18 cellular contexts compared by ENCODE assay signal in genomic region chr21:36807421-36808004, GRCh38.
DNase-seq lines count a peak whose midpoint lies in the region; TF ChIP-seq lines count a peak whose summit lies in the region.
"Had no signal": no experiment of that assay in that cellular context is flagged by ENCODE, and none has a peak within 500 bp of the region (broad histone marks: within the 10 kb centered on the region; RNA-seq: fewer than 3 reads in every experiment).

No MANE protein-coding gene starts in this region.

- no peak overlapping the region for H3K4me3 ChIP-seq in kidney epithelial cell (ENCODE audit: low read depth, low read length)
- H3K4me3 ChIP-seq: BLaER1 had no signal

- in situ Hi-C loops in Caki2 (cut with HindIII; ENCODE audit: low pct_unique_long_range_greater_than_20kb, low sequenced_read_pairs) (no loop called here), GM13977 (cut with MboI; ENCODE audit: low pct_unique_long_range_greater_than_20kb, low sequenced_read_pairs, unreplicated experiment) (no loop called here)

- no peak for TF ChIP-seq CTCF in kidney epithelial cell (IDR thresholded peaks at IDR 0.05; ENCODE audit: insufficient read depth, low read length, poor library complexity, severe bottlenecking)
- TF ChIP-seq CTCF in GM13977 (IDR thresholded peaks at IDR 0.05; ENCODE audit: extremely low read depth, insufficient read depth, missing control alignments), result no peak

- no peaks in the 10 kb centered on the region for H3K36me3 ChIP-seq in kidney epithelial cell (ENCODE audit: control insufficient read depth, insufficient read depth, low read length)
- H3K36me3 ChIP-seq: BLaER1 had no signal

- H3K27me3 ChIP-seq in kidney epithelial cell (ENCODE audit: control insufficient read depth, insufficient read depth, low read length), result no peaks in the 10 kb centered on the region
- H3K27me3 ChIP-seq: BLaER1 had no signal

- DNase-seq in Caki2 (ENCODE audit: low read depth) (peak; percentile 69), amniotic epithelial cell (ENCODE audit: low read depth) (peak; percentile 8), kidney epithelial cell (ENCODE audit: low read depth) (peak; percentile 56), myocyte (ENCODE audit: low read depth) (peak; percentile 21), NCI-H2171 (lab: John Stamatoyannopoulos, UW) (no peak), GM13977 (ENCODE audit: low spot score) (no peak), 8988T (no peak), SW 1271 (lab: John Stamatoyannopoulos, UW) (no peak)
- DNase-seq: Calu3; CD4-positive, alpha-beta memory T cell; GF-D8; NCI-H1417 treated with DMSO at 0.1 percent for 48 hours; NCI-H187 treated with DMSO at 0.1 percent for 48 hours; NCI-H226; NCI-H524; PC-3; SIG-M5 had no signal

Comparison
In these comparisons a context has a peak if more than half of its experiments do, and no peak if none do; other contexts are left out.
1. DNase-seq: peak in Caki2 (single experiment), amniotic epithelial cell (single experiment), kidney epithelial cell (single experiment) and myocyte (single experiment); none in NCI-H2171 (single experiment), GM13977 (single experiment), 8988T (single experiment) and SW 1271 (0 of 2).